In genomic region chr13:68440874-68441273, GRCh38 we compare ENCODE assay signal across 18 cellular contexts.
"Had no signal": no experiment of that assay in that cellular context is flagged by ENCODE, and none has a peak within 500 bp of the region (broad histone marks: within the 10 kb centered on the region; RNA-seq: fewer than 3 reads in every experiment).

No MANE protein-coding gene starts in this region.

- H3K9me3 ChIP-seq: esophagus muscularis mucosa, gastroesophageal sphincter, psoas muscle, thoracic aorta, transverse colon had no signal

- ATAC-seq: effector memory CD8-positive, alpha-beta T cell; gastroesophageal sphincter; left lobe of liver; naive thymus-derived CD4-positive, alpha-beta T cell; psoas muscle had no signal

- H3K36me3 ChIP-seq: esophagus muscularis mucosa, gastroesophageal sphincter, stomach, thoracic aorta, transverse colon had no signal

- DNase-seq: effector memory CD8-positive, alpha-beta T cell; glutamatergic neuron; islet precursor cell; mammary epithelial cell; naive thymus-derived CD4-positive, alpha-beta T cell; nephron progenitor cell; psoas muscle; small intestine; stimulated activated CD4-positive, alpha-beta T cell treated with anti-CD3 and anti-CD28 coated beads, Interleukin-12 subunit alpha, Interleukin-12 subunit beta, amount 100 ng/mL, for 4 hours; stimulated activated naive CD4-positive, alpha-beta T cell; stomach; substantia nigra; transverse colon had no signal

- H3K27ac ChIP-seq: epithelial cell of prostate, esophagus muscularis mucosa, gastroesophageal sphincter, psoas muscle, stomach, thoracic aorta, transverse colon had no signal

- H3K4me1 ChIP-seq: esophagus muscularis mucosa, gastroesophageal sphincter, psoas muscle, stomach, transverse colon had no signal

- H3K4me3 ChIP-seq: esophagus muscularis mucosa, gastroesophageal sphincter, psoas muscle, stomach, thoracic aorta, transverse colon had no signal

- H3K27me3 ChIP-seq: esophagus muscularis mucosa, gastroesophageal sphincter, stomach, transverse colon had no signal

- FAIRE-seq: small intestine had no signal
